In genomic region chr6:72683797-72684196, GRCh38 we compare ENCODE assay signal across 15 cellular contexts.
A peak's percentile ranks its signal among the peaks of the same experiment; 100 is the strongest.
DNase-seq lines count a peak whose midpoint lies in the region; ATAC-seq and TF ChIP-seq lines count a peak whose summit lies in the region.
"Had no signal": no experiment of that assay in that cellular context is flagged by ENCODE, and none has a peak within 500 bp of the region (broad histone marks: within the 10 kb centered on the region; RNA-seq: fewer than 3 reads in every experiment).

No MANE protein-coding gene starts in this region.

- TF ChIP-seq POLR2A in GM18505 (IDR thresholded peaks at IDR 0.05; ENCODE audit: borderline replicate concordance, extremely low read depth, insufficient read depth, insufficient read length) = no peak

- no peaks in the 10 kb centered on the region for H3K36me3 ChIP-seq in GM23338 (ENCODE audit: insufficient read depth)
- H3K36me3 ChIP-seq: left lung, thyroid gland had no signal

- H3K27me3 ChIP-seq in GM23338 (ENCODE audit: insufficient read depth) = no peaks in the 10 kb centered on the region
- H3K27me3 ChIP-seq: BLaER1 treated with 17β-estradiol and CSF1 and Interleukin-3, amounts not matched to agents 10 nM and 100 nM; left lung; thyroid gland had no signal

- CTCF ChIA-PET in activated naive CD4-positive, alpha-beta T cell treated with anti-CD3 and anti-CD28 coated beads, Interleukin-2, amount 10 ng/mL, durations not matched to agents 7 days and 5 days (lab: Charles Lee) = interaction anchor here (0.6 kb wide), 1 partner anchor 14 kb away, joined by 4 read pairs; no protein-coding TSS in a partner anchor

- H3K27me3 Mint-ChIP-seq in GM23338 (ENCODE audit: insufficient read depth, low read depth, poor library complexity) = no peaks in the 10 kb centered on the region
- H3K27me3 Mint-ChIP-seq in activated naive CD4-positive, alpha-beta T cell treated with anti-CD3 and anti-CD28 coated beads, Interleukin-2, amount 10 ng/mL, durations not matched to agents 7 days and 5 days = no peaks in the 10 kb centered on the region

- no peaks in the 10 kb centered on the region for H3K9me3 Mint-ChIP-seq in GM23338
- H3K9me3 Mint-ChIP-seq in activated naive CD4-positive, alpha-beta T cell treated with anti-CD3 and anti-CD28 coated beads, Interleukin-2, amount 10 ng/mL, durations not matched to agents 7 days and 5 days = no peaks in the 10 kb centered on the region

- peak; percentile 91 for ATAC-seq in GM18505 (IDR thresholded peaks at IDR 0.05; ENCODE audit: unreplicated experiment)
- ATAC-seq in GM19452 (IDR thresholded peaks at IDR 0.05; ENCODE audit: unreplicated experiment) = peak; percentile 87
- ATAC-seq in HG02870 (IDR thresholded peaks at IDR 0.05; ENCODE audit: unreplicated experiment) = peak; percentile 97
- peak; percentile 88 for ATAC-seq in HG03521 (IDR thresholded peaks at IDR 0.05; ENCODE audit: unreplicated experiment)
- no peak for ATAC-seq in GM23338
- ATAC-seq: left lung had no signal

- no peak overlapping the region for H3K4me3 ChIP-seq in GM23338
- H3K4me3 ChIP-seq: BLaER1 treated with 17β-estradiol and CSF1 and Interleukin-3, amounts not matched to agents 10 nM and 100 nM; left lung; thyroid gland had no signal

- no peaks in the 10 kb centered on the region for H3K4me1 ChIP-seq in GM23338 (ENCODE audit: insufficient read depth)
- H3K4me1 ChIP-seq: left lung had no signal

- no peak overlapping the region for H3K27ac ChIP-seq in GM23338 (ENCODE audit: low read depth)
- H3K27ac ChIP-seq: BLaER1 treated with 17β-estradiol and CSF1 and Interleukin-3, amounts not matched to agents 10 nM and 100 nM; left lung; thyroid gland had no signal

- H3F3A ChIP-seq in GM23338 (replicated peaks; ENCODE audit: low read depth) = no peaks in the 10 kb centered on the region

- H3K4me1 Mint-ChIP-seq in GM23338 = no peaks in the 10 kb centered on the region
- peaks cover 6% of the 10 kb centered on the region for H3K4me1 Mint-ChIP-seq in activated naive CD4-positive, alpha-beta T cell treated with anti-CD3 and anti-CD28 coated beads, Interleukin-2, amount 10 ng/mL, durations not matched to agents 7 days and 5 days

- H3K27ac Mint-ChIP-seq in GM23338 = no peak overlapping the region
- no peak overlapping the region for H3K27ac Mint-ChIP-seq in activated naive CD4-positive, alpha-beta T cell treated with anti-CD3 and anti-CD28 coated beads, Interleukin-2, amount 10 ng/mL, durations not matched to agents 7 days and 5 days

- DNase-seq in NCI-H748 (lab: John Stamatoyannopoulos, UW; ENCODE audit: unreplicated experiment) (no peak), GM23338 (ENCODE audit: low spot score) (no peak), NCI-H1092 treated with DMSO at 0.1 percent for 48 hours (lab: John Stamatoyannopoulos, UW) (no peak)
- no peak for DNase-seq in activated naive CD4-positive, alpha-beta T cell treated with anti-CD3 and anti-CD28 coated beads, Interleukin-2, amount 10 ng/mL, durations not matched to agents 7 days and 5 days
- DNase-seq: activated CD4-positive, CD25-positive, alpha-beta regulatory T cell treated with anti-CD3 and anti-CD28 coated beads, Interleukin-2, amount 50 U/mL, for 72 hours; effector CD8-positive, alpha-beta T cell; left lung; NCI-H226; SHP77 treated with DMSO at 0.1 percent for 48 hours; thyroid gland had no signal

- H3K36me3 Mint-ChIP-seq in GM23338 (ENCODE audit: low read depth) = no peaks in the 10 kb centered on the region
- H3K36me3 Mint-ChIP-seq in activated naive CD4-positive, alpha-beta T cell treated with anti-CD3 and anti-CD28 coated beads, Interleukin-2, amount 10 ng/mL, durations not matched to agents 7 days and 5 days = peaks cover 2% of the 10 kb centered on the region

- TF ChIP-seq CTCF in GM23338 (conservative IDR thresholded peaks at IDR 0.05; ENCODE audit: low read depth in 2 of 2) = no peak

- no peak overlapping the region for H3K4me2 ChIP-seq in GM23338
- H3K4me2 ChIP-seq: BLaER1 treated with 17β-estradiol and CSF1 and Interleukin-3, amounts not matched to agents 10 nM and 100 nM had no signal

- H3K4me3 Mint-ChIP-seq in GM23338 = no peak overlapping the region
- H3K4me3 Mint-ChIP-seq in activated naive CD4-positive, alpha-beta T cell treated with anti-CD3 and anti-CD28 coated beads, Interleukin-2, amount 10 ng/mL, durations not matched to agents 7 days and 5 days = no peak overlapping the region

- no peaks in the 10 kb centered on the region for H4K20me1 ChIP-seq in GM23338 (replicated peaks; ENCODE audit: insufficient read depth)

- 0 out of 2 replicates have a peak, but pooled peaks cover 3% of the 10 kb centered on the region for H3K9me2 ChIP-seq in GM23338 (ENCODE audit: insufficient read depth)

- H2AFZ ChIP-seq in GM23338 = no peak overlapping the region

- no peaks in the 10 kb centered on the region for H3K79me2 ChIP-seq in GM23338 (replicated peaks; ENCODE audit: insufficient read depth)

TF ChIP-seq in GM23338, 12 proteins besides CTCF, POLR2A, EP300 and RAD21:
- no peak for TF ChIP-seq ETS1 (IDR thresholded peaks at IDR 0.05)
- no peak for TF ChIP-seq ZNF114 (CRISPR knock-in tag; IDR thresholded peaks at IDR 0.05)
- no peak for TF ChIP-seq EZH2phosphoT487 (IDR thresholded peaks at IDR 0.05; ENCODE audit: unreplicated experiment)
- no peak for TF ChIP-seq REST (IDR thresholded peaks at IDR 0.05; ENCODE audit: unreplicated experiment)
- no peak for TF ChIP-seq JUNB (IDR thresholded peaks at IDR 0.05; ENCODE audit: unreplicated experiment)
- no peak for TF ChIP-seq EZH2 (IDR thresholded peaks at IDR 0.05; ENCODE audit: low read depth, unreplicated experiment)
- TF ChIP-seq CREB1 (CRISPR knock-in tag; IDR thresholded peaks at IDR 0.05; ENCODE audit: low read depth) = no peak
- TF ChIP-seq NANOG (IDR thresholded peaks at IDR 0.05; ENCODE audit: borderline replicate concordance) = no peak
- no peak for TF ChIP-seq ZNF331 (CRISPR knock-in tag; IDR thresholded peaks at IDR 0.05; ENCODE audit: low read depth)
